In the genomic region with DNA sequence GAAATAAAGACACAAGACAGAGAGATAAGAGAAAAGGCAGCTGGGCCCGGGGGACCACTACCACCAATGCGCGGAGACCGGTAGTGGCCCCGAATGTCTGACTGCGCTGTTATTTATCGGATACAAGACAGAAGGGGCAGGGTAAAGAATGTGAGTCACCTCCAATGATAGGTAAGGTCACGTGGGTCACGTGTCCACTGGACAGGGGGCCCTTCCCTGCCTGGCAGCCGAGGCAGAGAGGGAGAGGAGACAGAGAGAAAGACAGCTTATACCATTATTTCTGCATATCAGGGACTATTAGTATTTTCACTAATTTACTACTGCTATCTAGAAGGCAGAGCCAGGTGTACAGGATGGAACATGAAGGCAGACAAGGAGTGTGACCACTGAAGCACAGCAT, we compare ENCODE assay signal across 8 cellular contexts. TPM values are rescaled to one million over a fixed set of nuclear protein-coding genes. Genes with fewer than 3 reads are reported as not detected.
DNase-seq lines count a peak whose midpoint lies in the region; ATAC-seq and TF ChIP-seq lines count a peak whose summit lies in the region.
"Not testable (repeated sequence)": the region's sequence is repeated elsewhere in the genome, so short reads cannot be mapped to it uniquely, and the experiment has no call there.

No MANE protein-coding gene starts in this region.

- H2BK15ac ChIP-seq in mesenchymal stem cell (ENCODE audit: low read depth, poor library complexity, severe bottlenecking), result not testable (repeated sequence)

- not testable (repeated sequence) for H3K9me3 ChIP-seq in Karpas-422 (ENCODE audit: low read length); T-helper 17 cell (ENCODE audit: control insufficient read depth, low read length, poor library complexity, severe bottlenecking); adrenal gland (replicated peaks in 1 of 3); mesenchymal stem cell (ENCODE audit: control insufficient read depth, low read length); gastrocnemius medialis; transverse colon

- not testable (repeated sequence) for ATAC-seq in T-helper 17 cell; activated T-cell treated with anti-CD3 and anti-CD28 coated beads, Interleukin-2, amount 50 U/mL, for 4 hours; effector memory CD8-positive, alpha-beta T cell (replicated peaks); gastrocnemius medialis

- H3K23ac ChIP-seq in mesenchymal stem cell (ENCODE audit: low read length in 2 of 2), result not testable (repeated sequence)

- 56 to 69% (median 64%) methylated on average over 9 to 10 of the region's 10 CpGs for WGBS in adrenal gland, 4 donors
- WGBS in mesenchymal stem cell, result 96% methylated on average over 7 of the region's 10 CpGs
- WGBS in transverse colon (ENCODE audit: low coverage in 1 of 2), 2 donors, result 76% methylated on average over 10 of the region's 10 CpGs; no CpG with 5 or more reads in 1 of the 2 donors

- intact Hi-C loops in adrenal gland (cut with DNase I); gastrocnemius medialis (cut with DNase I; ENCODE audit: low total_unique reads): not testable (repeated sequence)
- intact Hi-C loops in transverse colon (cut with DNase I; ENCODE audit: low total_unique reads), result loop anchor here (10.0 kb wide), 1 partner anchor 685 kb away; the partner anchor contains the start of genes GFER, NOXO1 and SYNGR3

- TF ChIP-seq EP300 in transverse colon (IDR thresholded peaks at IDR 0.05; ENCODE audit: low read depth), result not testable (repeated sequence)

- peaks cover 11% of the 10 kb centered on the region for H3K79me1 ChIP-seq in mesenchymal stem cell (replicated peaks; ENCODE audit: low read length, poor library complexity, severe bottlenecking)

- H3K9ac ChIP-seq in Karpas-422 (ENCODE audit: low read length), result not testable (repeated sequence)
- H3K9ac ChIP-seq in mesenchymal stem cell (ENCODE audit: low read length), result peak overlapping the region; percentile 53

- not testable (repeated sequence) for DNase-seq in Karpas-422; T-helper 17 cell; activated T-cell treated with anti-CD3 and anti-CD28 coated beads, Interleukin-2, amount 50 U/mL, for 4 hours; adrenal gland; effector memory CD8-positive, alpha-beta T cell; mesenchymal stem cell; gastrocnemius medialis; transverse colon

- not testable (repeated sequence) for H3K14ac ChIP-seq in mesenchymal stem cell (ENCODE audit: low read length in 2 of 2)

- in situ Hi-C loops in gastrocnemius medialis (cut with MboI; ENCODE audit: low sequenced_read_pairs in 4 of 4); transverse colon (cut with MboI; ENCODE audit: low pct_ligation_motif_present in 1 of 4, low pct_unique_long_range_greater_than_20kb in 1 of 4, low sequenced_read_pairs in 3 of 4): not testable (repeated sequence)

- H3K27me3 ChIP-seq in Karpas-422 (ENCODE audit: low read length); adrenal gland; mesenchymal stem cell (ENCODE audit: control insufficient read depth in 1 of 2, insufficient read depth in 1 of 2, low read length in 2 of 2); gastrocnemius medialis; transverse colon: not testable (repeated sequence)

- not testable (repeated sequence) for H4K20me1 ChIP-seq in Karpas-422 (ENCODE audit: insufficient read depth, low read depth, low read length)

- H3K27ac Mint-ChIP-seq in T-helper 17 cell, result peak overlapping the region; percentile 90
- peak overlapping the region; percentile 77 to 89 for H3K27ac Mint-ChIP-seq in effector memory CD8-positive, alpha-beta T cell

- H3K4me3 ChIP-seq in Karpas-422 (ENCODE audit: low read length); adrenal gland; mesenchymal stem cell (ENCODE audit: insufficient read depth in 1 of 2, low read depth in 1 of 2, low read length in 2 of 2); transverse colon: not testable (repeated sequence)
- H3K4me3 ChIP-seq in gastrocnemius medialis, result peak overlapping the region in 2 of 4 donors; percentile 15 to 34

- not testable (repeated sequence) for H2AFZ ChIP-seq in Karpas-422 (ENCODE audit: low read length); mesenchymal stem cell (ENCODE audit: low read depth, low read length)

- not testable (repeated sequence) for TF ChIP-seq POLR2A in adrenal gland (IDR thresholded peaks at IDR 0.05); gastrocnemius medialis (IDR thresholded peaks at IDR 0.05); transverse colon (IDR thresholded peaks at IDR 0.05)

- H3K27ac ChIP-seq in Karpas-422 (ENCODE audit: low read length); mesenchymal stem cell (ENCODE audit: low read length, poor library complexity, severe bottlenecking): not testable (repeated sequence)
- peak overlapping the region in 3 of 5 donors; percentile 43 to 56 (median 53) for H3K27ac ChIP-seq in adrenal gland
- peak overlapping the region; percentile 57 to 61 (median 59) for H3K27ac ChIP-seq in gastrocnemius medialis
- peak overlapping the region in 3 of 4 donors; percentile 21 to 56 (median 45) for H3K27ac ChIP-seq in transverse colon

- peaks cover 22% of the 10 kb centered on the region for H3K4me1 ChIP-seq in Karpas-422 (ENCODE audit: low read length)
- H3K4me1 ChIP-seq in adrenal gland (replicated peaks in 1 of 2), result peaks cover 17 to 34% of the 10 kb centered on the region in 2 donors
- not testable (repeated sequence) for H3K4me1 ChIP-seq in mesenchymal stem cell (ENCODE audit: control insufficient read depth, insufficient read depth, low read depth, low read length)
- peaks cover 23 to 28% of the 10 kb centered on the region in 2 donors for H3K4me1 ChIP-seq in gastrocnemius medialis
- H3K4me1 ChIP-seq in transverse colon, result peaks cover 12 to 36% (median 25%) of the 10 kb centered on the region in 4 donors

- not testable (repeated sequence) for H2BK120ac ChIP-seq in mesenchymal stem cell (ENCODE audit: low read depth, low read length)

- not testable (repeated sequence) for H3K9me3 Mint-ChIP-seq in activated T-cell treated with anti-CD3 and anti-CD28 coated beads, Interleukin-2, amount 50 U/mL, for 4 hours; effector memory CD8-positive, alpha-beta T cell

- H3K36me3 Mint-ChIP-seq in T-helper 17 cell (ENCODE audit: low read depth), result not testable (repeated sequence)
- H3K36me3 Mint-ChIP-seq in activated T-cell treated with anti-CD3 and anti-CD28 coated beads, Interleukin-2, amount 50 U/mL, for 4 hours (ENCODE audit: insufficient read depth), result peaks cover 31% of the 10 kb centered on the region
- peaks cover 24% of the 10 kb centered on the region for H3K36me3 Mint-ChIP-seq in effector memory CD8-positive, alpha-beta T cell (ENCODE audit: insufficient read depth)

- H4K8ac ChIP-seq in mesenchymal stem cell (ENCODE audit: low read length), result not testable (repeated sequence)

- not testable (repeated sequence) for H3K36me3 ChIP-seq in Karpas-422 (ENCODE audit: insufficient read depth, low read length)
- H3K36me3 ChIP-seq in adrenal gland (replicated peaks in 1 of 2), result peaks cover 0 to 17% of the 10 kb centered on the region in 2 donors
- H3K36me3 ChIP-seq in mesenchymal stem cell (ENCODE audit: control insufficient read depth in 1 of 2, insufficient read depth in 2 of 2, low read depth in 1 of 2, low read length in 2 of 2), result peaks cover 19 to 24% of the 10 kb centered on the region in 2 experiments
- peaks cover 0 to 20% of the 10 kb centered on the region in 2 donors for H3K36me3 ChIP-seq in gastrocnemius medialis
- H3K36me3 ChIP-seq in transverse colon, result peaks cover 0 to 10% (median 4%) of the 10 kb centered on the region in 4 donors

- not testable (repeated sequence) for H3K4ac ChIP-seq in mesenchymal stem cell (ENCODE audit: low read depth in 1 of 2, low read length in 2 of 2)

- H3K4me3 Mint-ChIP-seq in T-helper 17 cell, result peak overlapping the region; percentile 21
- peak overlapping the region; percentile 64 for H3K4me3 Mint-ChIP-seq in activated T-cell treated with anti-CD3 and anti-CD28 coated beads, Interleukin-2, amount 50 U/mL, for 4 hours
- H3K4me3 Mint-ChIP-seq in effector memory CD8-positive, alpha-beta T cell, result peak overlapping the region; percentile 10 to 33

- H3K4me2 ChIP-seq in Karpas-422 (ENCODE audit: low read depth, low read length, poor library complexity, severe bottlenecking), result peak overlapping the region; percentile 15
- H3K4me2 ChIP-seq in mesenchymal stem cell (ENCODE audit: low read length, poor library complexity, severe bottlenecking), result not testable (repeated sequence)

- H3K79me2 ChIP-seq in Karpas-422 (ENCODE audit: low read length), result peaks cover 10% of the 10 kb centered on the region

- H2AK5ac ChIP-seq in mesenchymal stem cell (ENCODE audit: low read length, severe bottlenecking), result not testable (repeated sequence)

- TF ChIP-seq CTCF in adrenal gland (IDR thresholded peaks at IDR 0.05); gastrocnemius medialis (IDR thresholded peaks at IDR 0.05 in 4 of 5, conservative IDR thresholded peaks at IDR 0.05 in 1 of 5); transverse colon (IDR thresholded peaks at IDR 0.05): not testable (repeated sequence)

- H3K18ac ChIP-seq in mesenchymal stem cell (ENCODE audit: low read depth in 1 of 2, low read length in 2 of 2), result not testable (repeated sequence)

- H3K4me1 Mint-ChIP-seq in T-helper 17 cell, result peaks cover 16% of the 10 kb centered on the region
- peaks cover 31% of the 10 kb centered on the region for H3K4me1 Mint-ChIP-seq in activated T-cell treated with anti-CD3 and anti-CD28 coated beads, Interleukin-2, amount 50 U/mL, for 4 hours (ENCODE audit: low read depth)
- H3K4me1 Mint-ChIP-seq in effector memory CD8-positive, alpha-beta T cell (ENCODE audit: low read depth in 2 of 2), result peaks cover 11 to 28% of the 10 kb centered on the region in 2 donors

- not testable (repeated sequence) for H4K91ac ChIP-seq in mesenchymal stem cell (ENCODE audit: low read length)

- not testable (repeated sequence) for H3K27me3 Mint-ChIP-seq in T-helper 17 cell; activated T-cell treated with anti-CD3 and anti-CD28 coated beads, Interleukin-2, amount 50 U/mL, for 4 hours (ENCODE audit: low read depth); effector memory CD8-positive, alpha-beta T cell

- H3K9me2 ChIP-seq in Karpas-422 (replicated peaks; ENCODE audit: insufficient read depth, low read length), result not testable (repeated sequence)

- H2BK12ac ChIP-seq in mesenchymal stem cell (ENCODE audit: low read length in 2 of 2), result not testable (repeated sequence)

- not testable (repeated sequence) for H2BK5ac ChIP-seq in mesenchymal stem cell (ENCODE audit: low read depth, low read length, poor library complexity, severe bottlenecking)

RNA-seq across cellular contexts. Expression of gene KCTD5, which starts 12.7 kb away (rescaled TPM):
- 15.7 and 21.1 TPM in 2 replicates for total RNA-seq in Karpas-422 (2014; rRNA removed; shearing (Covaris generic); ENCODE audit: low replicate concordance)
- total RNA-seq in T-helper 17 cell (10 to 100 TPM; 19.6 to 21.9 TPM), adrenal gland (10 to 100 TPM; 14.0 to 81.5 (median 18.9) TPM), gastrocnemius medialis (10 to 100 TPM; 13.6 to 23.8 (median 14.7) TPM), transverse colon (100 to 1,000 TPM in 1 of 4 donors, 10 to 100 TPM in 3; 44.2 to 107 (median 60.3) TPM)
- total RNA-seq in activated T-cell treated with anti-CD3 and anti-CD28 coated beads, Interleukin-2, amount 50 U/mL, for 4 hours, result 10 to 100 TPM; 38.7 to 56.1 (median 42.0) TPM
- 10 to 100 TPM; 11.0 to 21.8 (median 13.4) TPM for polyA plus RNA-seq in adrenal gland
- polyA plus RNA-seq in mesenchymal stem cell (2013, experiment 1 of 2), result 29.8 TPM
- polyA plus RNA-seq in mesenchymal stem cell (2013, experiment 2 of 2), result 29.1 TPM

RNA-seq across cellular contexts. Expression of gene PRSS27, which starts 50.4 kb away (rescaled TPM):
- 1.4 and 2.8 TPM in 2 replicates for total RNA-seq in Karpas-422 (2014; rRNA removed; shearing (Covaris generic); ENCODE audit: low replicate concordance)
- 1 to 10 TPM in 1 of 2 donors, under 1 TPM in 1; 0.83 to 1.4 TPM for total RNA-seq in T-helper 17 cell
- total RNA-seq in activated T-cell treated with anti-CD3 and anti-CD28 coated beads, Interleukin-2, amount 50 U/mL, for 4 hours, result 1 to 10 TPM in 1 of 3 donors, under 1 TPM in 2; 0.76 to 1.2 (median 0.84) TPM
- total RNA-seq in adrenal gland, result 1 to 10 TPM in 5 of 8 donors, under 1 TPM in 2, not detected in 1; 0.35 to 2.1 (median 1.4) TPM
- polyA plus RNA-seq in adrenal gland, result 1 to 10 TPM in 2 of 3 donors, not detected in 1; 2.6 to 2.7 TPM
- polyA plus RNA-seq in mesenchymal stem cell (2013, experiment 1 of 2), result 0.52 TPM
- polyA plus RNA-seq in mesenchymal stem cell (2013, experiment 2 of 2), result 0.68 TPM
- under 1 TPM in 2 of 4 donors, not detected in 2; 0.49 to 0.55 TPM for total RNA-seq in gastrocnemius medialis
- 1 to 10 TPM in 1 of 4 donors, not detected in 3; 1.3 TPM for total RNA-seq in transverse colon
